Comparison of ENCODE assay signal across 13 cellular contexts in the genomic region with DNA sequence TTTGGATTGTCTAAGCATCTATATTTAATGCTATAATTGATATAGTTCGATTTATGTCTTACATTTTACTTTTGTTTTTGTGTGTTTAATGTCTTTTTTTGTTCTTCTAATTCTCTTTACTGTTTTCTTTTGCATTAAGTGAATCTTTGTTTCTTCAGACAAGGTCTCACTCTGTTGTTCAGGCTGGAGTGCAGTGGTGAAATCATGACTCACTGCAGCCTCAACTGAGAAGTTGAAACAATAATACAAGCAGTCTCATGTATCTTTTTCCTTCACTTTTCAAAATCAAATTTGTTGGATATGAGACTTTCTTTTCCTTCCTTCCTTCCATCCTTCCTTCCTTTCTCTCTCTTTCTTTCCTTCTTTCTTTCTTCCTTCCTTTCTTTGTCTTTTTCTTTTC.
"Had no signal": no experiment of that assay in that cellular context is flagged by ENCODE, and none has a peak within 500 bp of the region (broad histone marks: within the 10 kb centered on the region; RNA-seq: fewer than 3 reads in every experiment).

No MANE protein-coding gene starts in this region.

- H3K9me3 ChIP-seq: lower lobe of right lung, sigmoid colon had no signal

- ATAC-seq: activated T-cell treated with anti-CD3 and anti-CD28 coated beads, Interleukin-2, amount 50 U/mL, for 72 hours; lower lobe of right lung; natural killer cell; stimulated activated naive B cell treated with anti-CD40 and anti-IgM and Interleukin-4, amounts not matched to agents 10 μg/mL and 1 μg/mL and 100 μg/mL, for 72 hours had no signal

- H3K4me1 Mint-ChIP-seq: activated naive CD4-positive, alpha-beta T cell treated with anti-CD3 and anti-CD28 coated beads, Interleukin-2, amount 50 U/mL, for 24 hours; natural killer cell; stimulated activated naive B cell treated with anti-CD40 and anti-IgM and Interleukin-4, amounts not matched to agents 10 μg/mL and 1 μg/mL and 100 μg/mL, for 72 hours had no signal

- H3K36me3 Mint-ChIP-seq: activated naive CD4-positive, alpha-beta T cell treated with anti-CD3 and anti-CD28 coated beads, Interleukin-2, amount 50 U/mL, for 24 hours; natural killer cell; stimulated activated naive B cell treated with anti-CD40 and anti-IgM and Interleukin-4, amounts not matched to agents 10 μg/mL and 1 μg/mL and 100 μg/mL, for 72 hours had no signal

- H3K27me3 ChIP-seq: sigmoid colon had no signal

- H3K36me3 ChIP-seq: lower lobe of right lung, sigmoid colon, WERI-Rb-1 had no signal

- H3K27ac Mint-ChIP-seq: activated naive CD4-positive, alpha-beta T cell treated with anti-CD3 and anti-CD28 coated beads, Interleukin-2, amount 50 U/mL, for 24 hours; activated T-cell treated with anti-CD3 and anti-CD28 coated beads, Interleukin-2, amount 50 U/mL, for 72 hours; natural killer cell; stimulated activated naive B cell treated with anti-CD40 and anti-IgM and Interleukin-4, amounts not matched to agents 10 μg/mL and 1 μg/mL and 100 μg/mL, for 72 hours; T-helper 1 cell treated with Interleukin-12 subunit alpha and Interleukin-12 subunit beta and Interleukin-4 antibody, amounts not matched to agents 30 μg/mL and 1 μg/mL, for 36 hours had no signal

- H3K27ac ChIP-seq: lower lobe of right lung, sigmoid colon, WERI-Rb-1 had no signal

- H3K9me3 Mint-ChIP-seq: stimulated activated naive B cell treated with anti-CD40 and anti-IgM and Interleukin-4, amounts not matched to agents 10 μg/mL and 1 μg/mL and 100 μg/mL, for 72 hours had no signal

- H3K4me1 ChIP-seq: lower lobe of right lung, sigmoid colon had no signal

- H3K27me3 Mint-ChIP-seq: activated naive CD4-positive, alpha-beta T cell treated with anti-CD3 and anti-CD28 coated beads, Interleukin-2, amount 50 U/mL, for 24 hours; stimulated activated naive B cell treated with anti-CD40 and anti-IgM and Interleukin-4, amounts not matched to agents 10 μg/mL and 1 μg/mL and 100 μg/mL, for 72 hours had no signal

- DNase-seq: activated CD4-positive, alpha-beta T cell treated with anti-CD3 and anti-CD28 coated beads, Interleukin-2, amount 50 U/mL, for 4 hours; activated gamma-delta T cell; activated T-cell treated with anti-CD3 and anti-CD28 coated beads, Interleukin-2, amount 50 U/mL, for 72 hours; hypothalamus; islet precursor cell; lower lobe of right lung; natural killer cell; posterior cingulate gyrus; sigmoid colon; stimulated activated naive B cell treated with anti-CD40 and anti-IgM and Interleukin-4, amounts not matched to agents 10 μg/mL and 1 μg/mL and 100 μg/mL, for 72 hours; WERI-Rb-1 had no signal

- H3K4me3 Mint-ChIP-seq: activated naive CD4-positive, alpha-beta T cell treated with anti-CD3 and anti-CD28 coated beads, Interleukin-2, amount 50 U/mL, for 24 hours; activated T-cell treated with anti-CD3 and anti-CD28 coated beads, Interleukin-2, amount 50 U/mL, for 72 hours; natural killer cell; stimulated activated naive B cell treated with anti-CD40 and anti-IgM and Interleukin-4, amounts not matched to agents 10 μg/mL and 1 μg/mL and 100 μg/mL, for 72 hours; T-helper 1 cell treated with Interleukin-12 subunit alpha and Interleukin-12 subunit beta and Interleukin-4 antibody, amounts not matched to agents 30 μg/mL and 1 μg/mL, for 36 hours had no signal

- H3K4me3 ChIP-seq: lower lobe of right lung, sigmoid colon had no signal
